Comparison of ENCODE assay signal across 18 cellular contexts in the genomic region with DNA sequence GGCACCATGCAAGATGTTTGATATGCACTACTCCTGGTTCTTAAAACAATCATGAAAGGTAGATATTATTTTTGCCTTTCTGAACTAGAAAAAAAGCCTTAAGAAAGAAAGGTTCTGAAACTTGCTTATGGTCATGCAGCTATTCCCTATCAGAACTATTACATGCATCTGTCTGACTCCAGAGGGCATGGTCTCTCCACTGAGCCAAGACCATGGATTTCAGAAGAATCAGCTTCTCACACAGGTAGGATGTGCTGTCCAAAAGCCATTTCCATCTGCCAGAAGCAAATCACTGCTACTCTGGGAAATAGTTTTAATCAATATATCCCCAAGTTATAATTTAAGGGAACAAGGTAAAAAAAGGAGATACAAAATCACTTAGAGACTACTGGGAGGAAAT.
A peak's percentile ranks its signal among the peaks of the same experiment; 100 is the strongest.
DNase-seq lines count a peak whose midpoint lies in the region; ATAC-seq and TF ChIP-seq lines count a peak whose summit lies in the region.
"Had no signal": no experiment of that assay in that cellular context is flagged by ENCODE, and none has a peak within 500 bp of the region (broad histone marks: within the 10 kb centered on the region; RNA-seq: fewer than 3 reads in every experiment).

No MANE protein-coding gene starts in this region.

- no peak overlapping the region for H3K4me2 ChIP-seq in mesendoderm (ENCODE audit: low read length)

- intact Hi-C loops in activated CD4-positive, alpha-beta memory T cell treated with anti-CD3 and anti-CD28 coated beads for 36 hours (cut with micrococcal nuclease): loop anchor here (10.0 kb wide), 1 partner anchor 392 kb away; the partner anchor contains the start of gene DBNL

- no peak overlapping the region for H3K27ac ChIP-seq in mesendoderm (ENCODE audit: low read depth, low read length)

- H4K8ac ChIP-seq in mesendoderm (ENCODE audit: low read depth, low read length): no peak overlapping the region

- H3K9me3 Mint-ChIP-seq in activated naive CD4-positive, alpha-beta T cell treated with anti-CD3 and anti-CD28 coated beads, Interleukin-2, amount 50 U/mL, for 24 hours: peaks cover 7% of the 10 kb centered on the region
- no peaks in the 10 kb centered on the region for H3K9me3 Mint-ChIP-seq in activated CD4-positive, alpha-beta memory T cell treated with anti-CD3 and anti-CD28 coated beads for 36 hours
- H3K9me3 Mint-ChIP-seq: endodermal cell had no signal

- H3K79me2 ChIP-seq in mesendoderm (ENCODE audit: control insufficient read depth, insufficient read depth, low read length): peaks cover 7% of the 10 kb centered on the region

- H3K4me3 ChIP-seq in mesendoderm (ENCODE audit: low read length): no peak overlapping the region
- H3K4me3 ChIP-seq: tibial artery had no signal

- CTCF ChIA-PET in activated CD4-positive, alpha-beta memory T cell treated with anti-CD3 and anti-CD28 coated beads for 36 hours (lab: Charles Lee): interaction anchor here (1.3 to 9.9 kb wide), 4 partner anchors 12 to 69 kb away, joined by 3 to 130 read pairs (median 57); partner anchors contain the start of gene STK17A

- peak overlapping the region; percentile 18 for H3K23ac ChIP-seq in mesendoderm (ENCODE audit: low read length)

- H3K18ac ChIP-seq in mesendoderm (ENCODE audit: low read length): no peak overlapping the region

- no peak overlapping the region for H2BK120ac ChIP-seq in mesendoderm (ENCODE audit: low read depth, low read length)

- H3K36me3 Mint-ChIP-seq in activated naive CD4-positive, alpha-beta T cell treated with anti-CD3 and anti-CD28 coated beads, Interleukin-2, amount 50 U/mL, for 24 hours: peaks cover 17% of the 10 kb centered on the region
- peaks cover 25% of the 10 kb centered on the region for H3K36me3 Mint-ChIP-seq in activated CD4-positive, alpha-beta memory T cell treated with anti-CD3 and anti-CD28 coated beads for 36 hours

- peak overlapping the region; percentile 7 for H3K4ac ChIP-seq in mesendoderm (ENCODE audit: low read depth, low read length)

- peak overlapping the region; percentile 33 for H3K4me3 Mint-ChIP-seq in activated naive CD4-positive, alpha-beta T cell treated with anti-CD3 and anti-CD28 coated beads, Interleukin-2, amount 50 U/mL, for 24 hours
- H3K4me3 Mint-ChIP-seq in activated CD4-positive, alpha-beta memory T cell treated with anti-CD3 and anti-CD28 coated beads for 36 hours: no peak overlapping the region
- H3K4me3 Mint-ChIP-seq: endodermal cell had no signal

- H3K4me1 Mint-ChIP-seq in activated naive CD4-positive, alpha-beta T cell treated with anti-CD3 and anti-CD28 coated beads, Interleukin-2, amount 50 U/mL, for 24 hours: peaks cover 86% of the 10 kb centered on the region
- H3K4me1 Mint-ChIP-seq in activated CD4-positive, alpha-beta memory T cell treated with anti-CD3 and anti-CD28 coated beads for 36 hours (ENCODE audit: low read depth): peaks cover 78% of the 10 kb centered on the region

- H3K36me3 ChIP-seq in mesendoderm (ENCODE audit: control insufficient read depth, insufficient read depth, low read length): no peaks in the 10 kb centered on the region
- H3K36me3 ChIP-seq: tibial artery had no signal

- peak overlapping the region; percentile 97 for H3K27ac Mint-ChIP-seq in activated naive CD4-positive, alpha-beta T cell treated with anti-CD3 and anti-CD28 coated beads, Interleukin-2, amount 50 U/mL, for 24 hours
- H3K27ac Mint-ChIP-seq in activated CD4-positive, alpha-beta memory T cell treated with anti-CD3 and anti-CD28 coated beads for 36 hours: peak overlapping the region; percentile 99
- H3K27ac Mint-ChIP-seq: endodermal cell had no signal

- H3K56ac ChIP-seq in mesendoderm (ENCODE audit: low read length): no peak overlapping the region

- no peak overlapping the region for H2AK5ac ChIP-seq in mesendoderm (ENCODE audit: low read length)

- H3K79me1 ChIP-seq in mesendoderm (ENCODE audit: low read length): peaks cover 7% of the 10 kb centered on the region

- no peak for TF ChIP-seq POLR2A in GM18505 (IDR thresholded peaks at IDR 0.05; ENCODE audit: borderline replicate concordance, extremely low read depth, insufficient read depth, insufficient read length)

- POLR2A ChIA-PET in activated CD4-positive, alpha-beta memory T cell treated with anti-CD3 and anti-CD28 coated beads for 36 hours (lab: Charles Lee): no interaction called here

- DNase-seq in activated naive CD4-positive, alpha-beta T cell treated with anti-CD3 and anti-CD28 coated beads, Interleukin-2, amount 50 U/mL, for 16 hours: no peak
- no peak for DNase-seq in activated CD4-positive, alpha-beta memory T cell treated with anti-CD3 and anti-CD28 coated beads for 36 hours
- DNase-seq in mesendoderm (no peak), NCI-H1105 (lab: John Stamatoyannopoulos, UW) (no peak), GM20000 (ENCODE audit: low spot score) (no peak)
- DNase-seq: activated CD4-positive, alpha-beta T cell treated with anti-CD3 and anti-CD28 coated beads, Interleukin-2, amount 50 U/mL, for 1 hour; AML-193; amniotic stem cell; endodermal cell; head of caudate nucleus; left ventricle myocardium superior; NCI-H1048; NCI-H524; SIG-M5; tibial artery had no signal

- TF ChIP-seq CTCF in GM20000 (IDR thresholded peaks at IDR 0.05; ENCODE audit: extremely low read depth, missing control alignments): no peak

- no peak overlapping the region for H3K9ac ChIP-seq in mesendoderm (ENCODE audit: low read length)

- H4K5ac ChIP-seq in mesendoderm (ENCODE audit: low read length): no peak overlapping the region

- H3K4me1 ChIP-seq in mesendoderm (ENCODE audit: control insufficient read depth, low read depth, low read length): peaks cover 8% of the 10 kb centered on the region

- H3K27me3 ChIP-seq in mesendoderm (ENCODE audit: insufficient read depth, low read length, poor library complexity): no peaks in the 10 kb centered on the region
- H3K27me3 ChIP-seq: tibial artery had no signal

- ATAC-seq in GM18505 (IDR thresholded peaks at IDR 0.05; ENCODE audit: unreplicated experiment): no peak
- ATAC-seq in HG02610 (IDR thresholded peaks at IDR 0.05; ENCODE audit: unreplicated experiment): no peak
- ATAC-seq: left ventricle myocardium superior had no signal

- no peak overlapping the region for H2BK15ac ChIP-seq in mesendoderm (replicated peaks; ENCODE audit: low read depth)

- no peak overlapping the region for H2BK5ac ChIP-seq in mesendoderm (ENCODE audit: low read length)

- H3K27me3 Mint-ChIP-seq in activated naive CD4-positive, alpha-beta T cell treated with anti-CD3 and anti-CD28 coated beads, Interleukin-2, amount 50 U/mL, for 24 hours: no peaks in the 10 kb centered on the region
- H3K27me3 Mint-ChIP-seq in activated CD4-positive, alpha-beta memory T cell treated with anti-CD3 and anti-CD28 coated beads for 36 hours: no peaks in the 10 kb centered on the region
